Comparison of ENCODE assay signal across 33 cellular contexts in the genomic region with DNA sequence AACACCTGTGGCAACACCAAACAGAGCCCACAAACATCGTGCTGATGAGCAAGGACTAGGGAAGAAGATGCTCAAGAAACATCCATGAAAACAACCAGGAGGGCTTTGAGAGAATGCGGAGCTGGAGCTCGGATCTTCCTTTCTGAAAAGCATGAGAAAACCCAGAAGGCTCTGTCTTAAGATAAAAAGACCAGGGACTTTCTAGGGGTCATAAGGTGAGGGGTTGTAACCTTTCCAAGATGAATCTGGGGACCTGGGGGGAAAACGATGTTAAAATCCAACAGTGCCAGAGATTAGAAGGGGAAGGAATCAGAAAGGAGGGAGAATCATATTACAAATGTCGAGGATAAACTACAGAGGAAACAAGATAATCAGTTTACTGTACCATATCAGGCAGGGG. TPM values are rescaled to one million over a fixed set of nuclear protein-coding genes. Genes with fewer than 3 reads are reported as not detected.
"Had no signal": no experiment of that assay in that cellular context is flagged by ENCODE, and none has a peak within 500 bp of the region (broad histone marks: within the 10 kb centered on the region; RNA-seq: fewer than 3 reads in every experiment).

No MANE protein-coding gene starts in this region.

- H3K27ac ChIP-seq: colonic mucosa, epithelial cell of prostate, esophagus squamous epithelium, gastrocnemius medialis, heart right ventricle, left lung, lower lobe of right lung had no signal

- H3K27me3 ChIP-seq: colonic mucosa, esophagus squamous epithelium, gastrocnemius medialis, heart right ventricle, left lung had no signal

- H3K27me3 Mint-ChIP-seq: dendritic cell treated with granulocyte-macrophage colony-stimulating factor and Interleukin-4, amounts not matched to agents 40 ng/mL and 50 ng/mL, for 4 days; effector memory CD8-positive, alpha-beta T cell had no signal

- FAIRE-seq: endometrium, islet of Langerhans, keratinocyte had no signal

- H3K27ac Mint-ChIP-seq: dendritic cell treated with granulocyte-macrophage colony-stimulating factor and Interleukin-4, amounts not matched to agents 40 ng/mL and 50 ng/mL, for 4 days; effector memory CD8-positive, alpha-beta T cell; endodermal cell had no signal

- DNase-seq: colonic mucosa; cortex of kidney; effector CD8-positive, alpha-beta T cell; effector memory CD8-positive, alpha-beta T cell; endodermal cell; erythroblast; esophagus squamous epithelium; foreskin fibroblast; foreskin melanocyte; gastrocnemius medialis; glutamatergic neuron; head of caudate nucleus; heart right ventricle; hippocampal formation; left cardiac atrium; left lung; left ventricle myocardium superior; lower lobe of right lung; mesenchymal stem cell; midbrain had no signal

- H3K4me3 Mint-ChIP-seq: dendritic cell treated with granulocyte-macrophage colony-stimulating factor and Interleukin-4, amounts not matched to agents 40 ng/mL and 50 ng/mL, for 4 days; effector memory CD8-positive, alpha-beta T cell; endodermal cell had no signal

- H3K9me3 ChIP-seq: colonic mucosa, esophagus squamous epithelium, gastrocnemius medialis, heart right ventricle, left lung, lower lobe of right lung had no signal

- H3K4me1 ChIP-seq: colonic mucosa, esophagus squamous epithelium, gastrocnemius medialis, heart right ventricle, left lung, lower lobe of right lung had no signal

- H3K36me3 ChIP-seq: colonic mucosa, esophagus squamous epithelium, gastrocnemius medialis, heart right ventricle, left lung, lower lobe of right lung had no signal

- H3K4me3 ChIP-seq: colonic mucosa, esophagus squamous epithelium, gastrocnemius medialis, heart right ventricle, left lung, lower lobe of right lung had no signal

- H3K9me3 Mint-ChIP-seq: dendritic cell treated with granulocyte-macrophage colony-stimulating factor and Interleukin-4, amounts not matched to agents 40 ng/mL and 50 ng/mL, for 4 days; effector memory CD8-positive, alpha-beta T cell; endodermal cell had no signal

RNA-seq across cellular contexts. Expression of a gene that starts 10.1 kb away (rescaled TPM):
- total RNA-seq: colonic mucosa, dermis microvascular lymphatic vessel endothelial cell, endodermal cell, esophagus mucosa, esophagus squamous epithelium, gastrocnemius medialis, glomerular endothelial cell, heart right ventricle, kidney epithelial cell, left cardiac atrium, left lung, left ventricle myocardium superior, lower leg skin, lower lobe of right lung, lung microvascular endothelial cell, mononuclear cell, mucosa of gallbladder had no signal
- polyA plus RNA-seq: heart right ventricle, keratinocyte had no signal
